ENCODE assay signal across 29 cellular contexts in the genomic region with DNA sequence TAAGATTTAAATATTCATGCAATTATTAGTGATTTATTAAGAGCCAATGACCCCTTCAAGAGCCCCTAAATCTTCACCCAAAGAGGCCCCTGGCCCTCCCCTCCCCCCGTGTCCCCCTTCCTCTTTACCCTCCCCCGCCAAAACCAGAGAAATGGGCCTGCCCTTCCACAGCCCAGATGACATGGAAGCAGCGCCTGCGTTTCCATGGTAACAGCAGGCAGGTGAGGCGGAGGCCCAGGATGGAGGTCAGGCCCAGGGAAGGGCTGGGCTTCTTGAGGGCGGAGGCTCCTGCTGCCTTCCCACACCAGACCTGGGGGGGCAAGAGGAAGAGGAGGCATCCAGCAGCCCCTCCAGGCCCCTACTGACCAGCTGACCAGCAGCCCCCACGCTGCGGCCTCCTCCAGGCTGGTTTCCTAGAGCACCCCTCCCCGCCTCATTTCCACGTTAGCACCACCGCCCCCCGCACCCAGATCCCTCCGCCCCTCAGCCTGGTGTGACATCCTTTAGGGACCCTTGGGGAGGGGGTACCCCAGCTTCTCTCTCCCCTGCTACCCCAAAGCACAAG. TPM values are rescaled to one million over a fixed set of nuclear protein-coding genes. Genes with fewer than 3 reads are reported as not detected.
"Had no signal": no experiment of that assay in that cellular context is flagged by ENCODE, and none has a peak within 500 bp of the region (broad histone marks: within the 10 kb centered on the region; RNA-seq: fewer than 3 reads in every experiment).

No MANE protein-coding gene starts in this region.

- H3K9me3 Mint-ChIP-seq: activated CD4-positive, alpha-beta memory T cell treated with anti-CD3 and anti-CD28 coated beads for 36 hours; activated CD4-positive, alpha-beta T cell treated with anti-CD3 and anti-CD28 coated beads, Interleukin-2, amount 10 ng/mL, durations not matched to agents 7 days and 5 days; activated naive CD4-positive, alpha-beta T cell treated with anti-CD3 and anti-CD28 coated beads, Interleukin-2, amount 50 U/mL, for 72 hours; activated naive CD8-positive, alpha-beta T cell treated with anti-CD3 and anti-CD28 coated beads, Interleukin-2, amount 50 U/mL, for 24 hours; activated T-cell treated with anti-CD3 and anti-CD28 coated beads, Interleukin-2, amount 50 U/mL, for 4 hours had no signal

- H3K27me3 ChIP-seq: ascending aorta, Peyer's patch had no signal

- H3K36me3 ChIP-seq: ascending aorta, Peyer's patch had no signal

- H3K9me3 ChIP-seq: ascending aorta, body of pancreas, Peyer's patch, SK-N-SH had no signal

- H3K9ac ChIP-seq: SK-N-SH had no signal

- H3K4me1 ChIP-seq: ascending aorta, body of pancreas, Peyer's patch had no signal

- H3K27ac ChIP-seq: ascending aorta, body of pancreas, Peyer's patch, VCaP had no signal

- H3K36me3 Mint-ChIP-seq: activated CD4-positive, alpha-beta memory T cell treated with anti-CD3 and anti-CD28 coated beads for 36 hours; activated naive CD4-positive, alpha-beta T cell treated with anti-CD3 and anti-CD28 coated beads, Interleukin-2, amount 50 U/mL, for 72 hours had no signal

- H3K4me2 ChIP-seq: SK-N-SH had no signal

- H3K27ac Mint-ChIP-seq: activated CD4-positive, alpha-beta memory T cell treated with anti-CD3 and anti-CD28 coated beads for 36 hours; activated CD4-positive, alpha-beta T cell treated with anti-CD3 and anti-CD28 coated beads, Interleukin-2, amount 10 ng/mL, durations not matched to agents 7 days and 5 days; activated naive CD4-positive, alpha-beta T cell treated with anti-CD3 and anti-CD28 coated beads, Interleukin-2, amount 50 U/mL, for 72 hours; activated naive CD8-positive, alpha-beta T cell treated with anti-CD3 and anti-CD28 coated beads, Interleukin-2, amount 50 U/mL, for 24 hours had no signal

- H3K4me1 Mint-ChIP-seq: activated CD4-positive, alpha-beta T cell treated with anti-CD3 and anti-CD28 coated beads, Interleukin-2, amount 10 ng/mL, durations not matched to agents 7 days and 5 days; activated naive CD8-positive, alpha-beta T cell treated with anti-CD3 and anti-CD28 coated beads, Interleukin-2, amount 50 U/mL, for 24 hours had no signal

- H3K4me3 Mint-ChIP-seq: activated CD4-positive, alpha-beta memory T cell treated with anti-CD3 and anti-CD28 coated beads for 36 hours; activated CD4-positive, alpha-beta T cell treated with anti-CD3 and anti-CD28 coated beads, Interleukin-2, amount 10 ng/mL, durations not matched to agents 7 days and 5 days; activated naive CD8-positive, alpha-beta T cell treated with anti-CD3 and anti-CD28 coated beads, Interleukin-2, amount 50 U/mL, for 24 hours; activated T-cell treated with anti-CD3 and anti-CD28 coated beads, Interleukin-2, amount 50 U/mL, for 4 hours had no signal

- DNase-seq: activated CD4-positive, alpha-beta memory T cell treated with anti-CD3 and anti-CD28 coated beads for 36 hours; activated CD4-positive, alpha-beta T cell treated with anti-CD3 and anti-CD28 coated beads, Interleukin-2, amount 10 ng/mL, durations not matched to agents 7 days and 5 days; activated CD4-positive, CD25-positive, alpha-beta regulatory T cell; activated CD8-positive, alpha-beta memory T cell treated with anti-CD3 and anti-CD28 coated beads for 24 hours; activated effector memory CD4-positive, alpha-beta T cell treated with anti-CD3 and anti-CD28 coated beads, Interleukin-2, amount 50 U/mL, for 16 hours; activated naive CD4-positive, alpha-beta T cell treated with Interleukin-2 at 50 U/mL for 16 hours; activated naive CD8-positive, alpha-beta T cell treated with anti-CD3 and anti-CD28 coated beads, Interleukin-2, amount 50 U/mL, for 24 hours; activated T-cell treated with anti-CD3 and anti-CD28 coated beads, Interleukin-2, amount 50 U/mL, for 4 hours; amniotic stem cell; body of pancreas; central memory CD4-positive, alpha-beta T cell; Karpas-422; MM.1S; NCI-H1105; NCI-H1436; NCI-H187 treated with DMSO at 0.1 percent for 48 hours; NCI-H2081 treated with DMSO at 0.1 percent for 48 hours; NCI-H2227 treated with DMSO at 0.1 percent for 48 hours; NCI-H446 treated with DMSO at 0.1 percent for 48 hours; NCI-H526; Peyer's patch; SK-N-SH; T-helper 1 cell had no signal

- H3K4me3 ChIP-seq: ascending aorta, body of pancreas, Peyer's patch had no signal

- ATAC-seq: activated naive CD4-positive, alpha-beta T cell treated with anti-CD3 and anti-CD28 coated beads, Interleukin-2, amount 50 U/mL, for 72 hours; activated naive CD8-positive, alpha-beta T cell treated with anti-CD3 and anti-CD28 coated beads, Interleukin-2, amount 50 U/mL, for 24 hours; activated T-cell treated with anti-CD3 and anti-CD28 coated beads, Interleukin-2, amount 50 U/mL, for 4 hours; body of pancreas had no signal

RNA-seq across cellular contexts. Expression of a gene that starts 37.4 kb away (rescaled TPM):
- total RNA-seq: activated CD4-positive, alpha-beta memory T cell treated with anti-CD3 and anti-CD28 coated beads for 36 hours; activated CD4-positive, alpha-beta T cell treated with anti-CD3 and anti-CD28 coated beads, Interleukin-2, amount 10 ng/mL, durations not matched to agents 7 days and 5 days; activated T-cell treated with anti-CD3 and anti-CD28 coated beads, Interleukin-2, amount 50 U/mL, for 4 hours; ascending aorta; bronchial epithelial cell; T-helper 2 cell treated with Interferon-gamma antibody and Interleukin-4, amounts not matched to agents 100 ng/mL and 5 ng/mL, for 36 hours had no signal

RNA-seq across cellular contexts. Expression of a gene that starts 51.3 kb away (rescaled TPM):
- total RNA-seq: chondrocyte had no signal
